ENCODE assay signal across 2 cellular contexts in the genomic region with DNA sequence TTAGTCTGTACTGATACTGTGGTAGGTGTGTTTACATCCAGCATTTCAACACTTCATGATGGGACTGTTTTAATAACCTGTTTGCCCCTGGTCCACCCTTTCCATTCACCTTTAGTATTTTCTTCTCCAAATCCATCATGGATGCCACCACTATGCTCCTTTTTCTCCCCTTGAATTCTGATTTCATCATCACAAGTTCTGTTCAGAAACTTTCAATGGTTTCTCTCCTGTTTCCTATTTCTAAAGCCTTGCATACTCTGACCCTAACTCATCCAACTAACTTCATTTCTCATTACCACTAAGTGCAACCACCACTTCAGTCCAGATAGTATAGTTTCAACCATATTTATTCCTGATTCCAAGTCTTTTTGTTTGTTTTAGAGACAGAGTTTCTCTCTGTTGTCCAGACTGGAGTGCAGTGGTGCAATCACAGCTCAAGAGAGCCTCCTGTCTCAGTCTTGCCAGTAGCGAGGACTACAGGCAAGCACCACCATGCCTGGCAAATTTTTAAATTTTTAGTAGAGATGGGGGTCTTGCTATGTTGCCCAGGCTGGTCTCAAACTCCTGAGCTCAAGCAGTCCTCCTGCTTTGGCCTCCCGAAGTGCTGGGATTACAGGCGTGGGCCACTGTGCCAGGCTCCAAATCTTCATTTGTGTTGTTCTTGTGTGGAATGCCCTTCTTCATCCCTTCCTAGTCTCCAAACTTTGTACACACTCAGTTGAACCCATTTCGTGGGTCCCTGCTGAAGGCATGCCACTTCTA.
TF ChIP-seq lines count a peak whose summit lies in the region.

No MANE protein-coding gene starts in this region.

TF ChIP-seq in IMR-90, 13 proteins besides CTCF, POLR2A, EP300 and RAD21:
- TF ChIP-seq, protein P1, sequence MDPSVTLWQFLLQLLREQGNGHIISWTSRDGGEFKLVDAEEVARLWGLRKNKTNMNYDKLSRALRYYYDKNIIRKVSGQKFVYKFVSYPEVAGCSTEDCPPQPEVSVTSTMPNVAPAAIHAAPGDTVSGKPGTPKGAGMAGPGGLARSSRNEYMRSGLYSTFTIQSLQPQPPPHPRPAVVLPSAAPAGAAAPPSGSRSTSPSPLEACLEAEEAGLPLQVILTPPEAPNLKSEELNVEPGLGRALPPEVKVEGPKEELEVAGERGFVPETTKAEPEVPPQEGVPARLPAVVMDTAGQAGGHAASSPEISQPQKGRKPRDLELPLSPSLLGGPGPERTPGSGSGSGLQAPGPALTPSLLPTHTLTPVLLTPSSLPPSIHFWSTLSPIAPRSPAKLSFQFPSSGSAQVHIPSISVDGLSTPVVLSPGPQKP (IDR thresholded peaks at IDR 0.05; ENCODE audit: borderline replicate concordance, low read depth, low read length) = no peak
- TF ChIP-seq CEBPB (IDR thresholded peaks at IDR 0.05; ENCODE audit: low read depth, low read length) (peak; percentile 43; the same call in 1 of the 2 replicates), RFX5 (IDR thresholded peaks at IDR 0.05; ENCODE audit: low read depth, low read length) (no peak), MAFK (IDR thresholded peaks at IDR 0.05; ENCODE audit: low read depth, low read length) (no peak)
- TF ChIP-seq, protein P2, sequence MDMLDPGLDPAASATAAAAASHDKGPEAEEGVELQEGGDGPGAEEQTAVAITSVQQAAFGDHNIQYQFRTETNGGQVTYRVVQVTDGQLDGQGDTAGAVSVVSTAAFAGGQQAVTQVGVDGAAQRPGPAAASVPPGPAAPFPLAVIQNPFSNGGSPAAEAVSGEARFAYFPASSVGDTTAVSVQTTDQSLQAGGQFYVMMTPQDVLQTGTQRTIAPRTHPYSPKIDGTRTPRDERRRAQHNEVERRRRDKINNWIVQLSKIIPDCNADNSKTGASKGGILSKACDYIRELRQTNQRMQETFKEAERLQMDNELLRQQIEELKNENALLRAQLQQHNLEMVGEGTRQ (IDR thresholded peaks at IDR 0.05; ENCODE audit: low read depth, low read length) = no peak
TF ChIP-seq in IMR-90: peak in this region for 1.

TF ChIP-seq in K562, 482 proteins besides CTCF, POLR2A, EP300 and RAD21:
- TF ChIP-seq, protein P3, sequence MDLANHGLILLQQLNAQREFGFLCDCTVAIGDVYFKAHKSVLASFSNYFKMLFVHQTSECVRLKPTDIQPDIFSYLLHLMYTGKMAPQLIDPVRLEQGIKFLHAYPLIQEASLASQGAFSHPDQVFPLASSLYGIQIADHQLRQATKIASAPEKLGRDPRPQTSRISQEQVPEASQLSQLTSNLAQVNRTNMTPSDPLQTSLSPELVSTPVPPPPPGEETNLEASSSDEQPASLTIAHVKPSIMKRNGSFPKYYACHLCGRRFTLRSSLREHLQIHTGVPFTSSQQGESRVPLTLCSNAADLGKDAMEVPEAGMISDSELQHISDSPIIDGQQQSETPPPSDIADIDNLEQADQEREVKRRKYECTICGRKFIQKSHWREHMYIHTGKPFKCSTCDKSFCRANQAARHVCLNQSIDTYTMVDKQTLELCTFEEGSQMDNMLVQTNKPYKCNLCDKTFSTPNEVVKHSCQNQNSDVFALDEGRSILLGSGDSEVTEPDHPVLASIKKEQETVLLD (IDR thresholded peaks at IDR 0.05) = no peak
- TF ChIP-seq CEBPG (CRISPR knock-in tag; IDR thresholded peaks at IDR 0.05) = no peak
- TF ChIP-seq CEBPG (tag; conservative IDR thresholded peaks at IDR 0.05 in 1 of 2, IDR thresholded peaks at IDR 0.05 in 1 of 2) = peak; percentile 44 to 54; a peak in 3 of 4 replicates
- TF ChIP-seq HMG20A (CRISPR knock-in tag; conservative IDR thresholded peaks at IDR 0.05) = no peak
- TF ChIP-seq, protein P4, sequence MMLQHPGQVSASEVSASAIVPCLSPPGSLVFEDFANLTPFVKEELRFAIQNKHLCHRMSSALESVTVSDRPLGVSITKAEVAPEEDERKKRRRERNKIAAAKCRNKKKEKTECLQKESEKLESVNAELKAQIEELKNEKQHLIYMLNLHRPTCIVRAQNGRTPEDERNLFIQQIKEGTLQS (IDR thresholded peaks at IDR 0.05) = peak; percentile 74
- TF ChIP-seq, protein P4 (CRISPR knock-in tag; conservative IDR thresholded peaks at IDR 0.05) = no peak
- peak; percentile 29; the same call in 1 of the 2 replicates for TF ChIP-seq ZNF121 (CRISPR knock-in tag; conservative IDR thresholded peaks at IDR 0.05)
- TF ChIP-seq ARHGAP35 (IDR thresholded peaks at IDR 0.05; ENCODE audit: partially characterized antibody) = no peak
- TF ChIP-seq CBX2 (IDR thresholded peaks at IDR 0.05; ENCODE audit: insufficient read depth, low read length, poor library complexity, severe bottlenecking) = no peak
- no peak for TF ChIP-seq ZNF76 (CRISPR knock-in tag; IDR thresholded peaks at IDR 0.05; ENCODE audit: borderline replicate concordance)
- peak; percentile 61 for TF ChIP-seq CEBPB (tag; IDR thresholded peaks at IDR 0.05)
